Comparison of ENCODE assay signal across 1 cellular context in genomic region chr2:231706731-231707624, GRCh38.
TF ChIP-seq lines count a peak whose summit lies in the region.

No MANE protein-coding gene starts in this region.

TF ChIP-seq in HepG2, 621 proteins besides CTCF, POLR2A, EP300 and RAD21 (continued from another document and continues in another):
- TF ChIP-seq ZBTB40 (IDR thresholded peaks at IDR 0.05): no peak
- TF ChIP-seq ZBTB40 (CRISPR knock-in tag; IDR thresholded peaks at IDR 0.05): no peak
- TF ChIP-seq CEBPB (IDR thresholded peaks at IDR 0.05; ENCODE audit: borderline replicate concordance, low read depth, low read length): no peak
- no peak for TF ChIP-seq ZNF468 (CRISPR knock-in tag; IDR thresholded peaks at IDR 0.05)
- peak; percentile 40; the same call in 1 of the 2 replicates for TF ChIP-seq KMT2B (CRISPR knock-in tag; IDR thresholded peaks at IDR 0.05)
- peak; percentile 76; the same call in 1 of the 2 replicates for TF ChIP-seq CSRNP1 (CRISPR knock-in tag; IDR thresholded peaks at IDR 0.05)
- no peak for TF ChIP-seq HES4 (CRISPR knock-in tag; IDR thresholded peaks at IDR 0.05; ENCODE audit: borderline replicate concordance)
- TF ChIP-seq, protein P1, sequence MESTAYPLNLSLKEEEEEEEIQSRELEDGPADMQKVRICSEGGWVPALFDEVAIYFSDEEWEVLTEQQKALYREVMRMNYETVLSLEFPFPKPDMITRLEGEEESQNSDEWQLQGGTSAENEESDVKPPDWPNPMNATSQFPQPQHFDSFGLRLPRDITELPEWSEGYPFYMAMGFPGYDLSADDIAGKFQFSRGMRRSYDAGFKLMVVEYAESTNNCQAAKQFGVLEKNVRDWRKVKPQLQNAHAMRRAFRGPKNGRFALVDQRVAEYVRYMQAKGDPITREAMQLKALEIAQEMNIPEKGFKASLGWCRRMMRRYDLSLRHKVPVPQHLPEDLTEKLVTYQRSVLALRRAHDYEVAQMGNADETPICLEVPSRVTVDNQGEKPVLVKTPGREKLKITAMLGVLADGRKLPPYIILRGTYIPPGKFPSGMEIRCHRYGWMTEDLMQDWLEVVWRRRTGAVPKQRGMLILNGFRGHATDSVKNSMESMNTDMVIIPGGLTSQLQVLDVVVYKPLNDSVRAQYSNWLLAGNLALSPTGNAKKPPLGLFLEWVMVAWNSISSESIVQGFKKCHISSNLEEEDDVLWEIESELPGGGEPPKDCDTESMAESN (CRISPR knock-in tag; conservative IDR thresholded peaks at IDR 0.05): peak; percentile 94
- TF ChIP-seq FOXK2 (IDR thresholded peaks at IDR 0.05): no peak
- TF ChIP-seq ZFYVE20 (CRISPR knock-in tag; IDR thresholded peaks at IDR 0.05; ENCODE audit: borderline replicate concordance, low read depth): no peak
- no peak for TF ChIP-seq ZSCAN22 (CRISPR knock-in tag; IDR thresholded peaks at IDR 0.05)
- TF ChIP-seq ZIK1 (CRISPR knock-in tag; IDR thresholded peaks at IDR 0.05; ENCODE audit: borderline replicate concordance, low read depth): 0 out of 2 replicates have a peak, but pooled peaks have one; percentile 82
- TF ChIP-seq WIZ (CRISPR knock-in tag; IDR thresholded peaks at IDR 0.05): peak; percentile 55; the same call in 1 of the 2 replicates
- TF ChIP-seq ZNF331 (CRISPR knock-in tag; IDR thresholded peaks at IDR 0.05): no peak; the same call in none of the 2 replicates
- TF ChIP-seq ZNF143 (CRISPR knock-in tag; IDR thresholded peaks at IDR 0.05): peak; percentile 71
- peak; percentile 57 for TF ChIP-seq AGO1 (IDR thresholded peaks at IDR 0.05; ENCODE audit: low read depth, low read length, poor library complexity, severe bottlenecking)
- no peak for TF ChIP-seq SYNCRIP (IDR thresholded peaks at IDR 0.05; ENCODE audit: insufficient read depth, low read depth, low read length)
- no peak for TF ChIP-seq MLLT10 (CRISPR knock-in tag; IDR thresholded peaks at IDR 0.05)
- peak; percentile 93 for TF ChIP-seq HINFP (CRISPR knock-in tag; IDR thresholded peaks at IDR 0.05; ENCODE audit: low read depth)
- TF ChIP-seq ZNF317 (CRISPR knock-in tag; IDR thresholded peaks at IDR 0.05): 0 out of 2 replicates have a peak, but pooled peaks have one; percentile 58
- TF ChIP-seq AHDC1 (CRISPR knock-in tag; IDR thresholded peaks at IDR 0.05; ENCODE audit: borderline replicate concordance): no peak
- no peak for TF ChIP-seq MTF1 (CRISPR knock-in tag; IDR thresholded peaks at IDR 0.05)
- no peak for TF ChIP-seq SIN3B (IDR thresholded peaks at IDR 0.05; ENCODE audit: low read length)
- TF ChIP-seq MZF1 (CRISPR knock-in tag; IDR thresholded peaks at IDR 0.05; ENCODE audit: borderline replicate concordance): no peak
- TF ChIP-seq MAF1 (CRISPR knock-in tag; IDR thresholded peaks at IDR 0.05; ENCODE audit: borderline replicate concordance): no peak
- no peak; the same call in 1 of the 2 replicates for TF ChIP-seq SATB2 (CRISPR knock-in tag; IDR thresholded peaks at IDR 0.05)
- TF ChIP-seq ZNF841 (CRISPR knock-in tag; IDR thresholded peaks at IDR 0.05; ENCODE audit: borderline replicate concordance): no peak
- TF ChIP-seq NRL (CRISPR knock-in tag; IDR thresholded peaks at IDR 0.05; ENCODE audit: borderline replicate concordance): no peak; the same call in 1 of the 2 replicates
- TF ChIP-seq BRD4 (CRISPR knock-in tag; IDR thresholded peaks at IDR 0.05): peak; percentile 92
- TF ChIP-seq FLYWCH1 (CRISPR knock-in tag; IDR thresholded peaks at IDR 0.05): no peak
- no peak for TF ChIP-seq ZKSCAN5 (CRISPR knock-in tag; IDR thresholded peaks at IDR 0.05)
- 0 out of 2 replicates have a peak, but pooled peaks have one; percentile 38 for TF ChIP-seq NAIF1 (CRISPR knock-in tag; IDR thresholded peaks at IDR 0.05; ENCODE audit: borderline replicate concordance)
- peak; percentile 11; the same call in 1 of the 2 replicates for TF ChIP-seq ZNF609 (CRISPR knock-in tag; IDR thresholded peaks at IDR 0.05; ENCODE audit: borderline replicate concordance)
- TF ChIP-seq NFE2 (CRISPR knock-in tag; IDR thresholded peaks at IDR 0.05): no peak
